8 cellular contexts compared by ENCODE assay signal in genomic region chr5:2752059-2752874, GRCh38. TPM values are rescaled to one million over a fixed set of nuclear protein-coding genes. Genes with fewer than 3 reads are reported as not detected.
DNase-seq lines count a peak whose midpoint lies in the region; ATAC-seq and TF ChIP-seq lines count a peak whose summit lies in the region.

No MANE protein-coding gene starts in this region.

- H3K4me1 ChIP-seq in esophagus squamous epithelium: peaks cover 12 to 83% (median 36%) of the 10 kb centered on the region in 3 donors
- no peaks in the 10 kb centered on the region for H3K4me1 ChIP-seq in CD8-positive, alpha-beta memory T cell (ENCODE audit: insufficient read depth, low read length)

- H3K27me3 Mint-ChIP-seq in osteocyte (ENCODE audit: unreplicated experiment): no peaks in the 10 kb centered on the region
- H3K27me3 Mint-ChIP-seq in CD8-positive, alpha-beta memory T cell: peaks cover 45 to 54% of the 10 kb centered on the region in 2 donors

- H3K4me3 ChIP-seq in esophagus squamous epithelium: peak overlapping the region; percentile 58 to 74 (median 68)
- H3K4me3 ChIP-seq in CD8-positive, alpha-beta memory T cell (ENCODE audit: low read length): no peak overlapping the region

- peak; percentile 67 for DNase-seq in Daoy (ENCODE audit: low read depth)
- peak; percentile 33 for DNase-seq in NCI-H345 (lab: John Stamatoyannopoulos, UW)
- DNase-seq in esophagus squamous epithelium (lab: John Stamatoyannopoulos, UW): no peak
- DNase-seq in osteocyte (ENCODE audit: extremely low spot score, unreplicated experiment): peak; percentile 88
- DNase-seq in CD8-positive, alpha-beta memory T cell: no peak
- DNase-seq in HK-2 (ENCODE audit: unreplicated experiment): no peak

- peak overlapping the region; percentile 82 for H3K4me3 Mint-ChIP-seq in osteocyte (ENCODE audit: unreplicated experiment)
- no peak overlapping the region for H3K4me3 Mint-ChIP-seq in CD8-positive, alpha-beta memory T cell

- TF ChIP-seq CTCF in esophagus squamous epithelium (IDR thresholded peaks at IDR 0.05): no peak
- no peak for TF ChIP-seq CTCF in osteocyte (IDR thresholded peaks at IDR 0.05)

- no peak for ATAC-seq in activated CD4-positive, CD25-positive, alpha-beta regulatory T cell treated with anti-CD3 and anti-CD28 coated beads, Interleukin-2, amount 50 U/mL, for 24 hours
- no peak for ATAC-seq in GM21717 (IDR thresholded peaks at IDR 0.05; ENCODE audit: unreplicated experiment)

- intact Hi-C loops in esophagus squamous epithelium (cut with DNase I): no loop called here

- H3K27ac ChIP-seq in esophagus squamous epithelium: peak overlapping the region; percentile 71 to 86 (median 85)
- H3K27ac ChIP-seq in CD8-positive, alpha-beta memory T cell (ENCODE audit: low read depth, low read length): no peak overlapping the region

- TF ChIP-seq POLR2A in esophagus squamous epithelium (IDR thresholded peaks at IDR 0.05): no peak

- H3K27me3 ChIP-seq in esophagus squamous epithelium: peaks cover 0 to 98% (median 18%) of the 10 kb centered on the region in 4 donors
- H3K27me3 ChIP-seq in CD8-positive, alpha-beta memory T cell (ENCODE audit: insufficient read depth, low read length, poor library complexity, severe bottlenecking): no peaks in the 10 kb centered on the region

- peaks cover 53% of the 10 kb centered on the region for H3K4me1 Mint-ChIP-seq in osteocyte (ENCODE audit: unreplicated experiment)
- H3K4me1 Mint-ChIP-seq in CD8-positive, alpha-beta memory T cell: peaks cover 4 to 12% (median 4%) of the 10 kb centered on the region in 3 donors

- CTCF ChIA-PET in CD8-positive, alpha-beta memory T cell (lab: Charles Lee): no interaction called here

- H3K36me3 ChIP-seq in esophagus squamous epithelium: peaks cover 0 to 16% (median 0%) of the 10 kb centered on the region in 3 donors
- H3K36me3 ChIP-seq in CD8-positive, alpha-beta memory T cell (ENCODE audit: insufficient read depth, low read length): no peaks in the 10 kb centered on the region

- H3K27ac Mint-ChIP-seq in osteocyte (ENCODE audit: unreplicated experiment): peak overlapping the region; percentile 90
- H3K27ac Mint-ChIP-seq in CD8-positive, alpha-beta memory T cell: no peak overlapping the region

- no peaks in the 10 kb centered on the region for H3K9me3 Mint-ChIP-seq in osteocyte (ENCODE audit: unreplicated experiment)
- H3K9me3 Mint-ChIP-seq in CD8-positive, alpha-beta memory T cell: peaks cover 0 to 22% (median 5%) of the 10 kb centered on the region in 5 donors

- no peaks in the 10 kb centered on the region for H3K9me3 ChIP-seq in esophagus squamous epithelium
- no peaks in the 10 kb centered on the region for H3K9me3 ChIP-seq in CD8-positive, alpha-beta memory T cell (ENCODE audit: low read length)

- 9 to 12% methylated on average over 9 to 19 of the region's 60 CpGs for WGBS in esophagus squamous epithelium, 2 donors

- peaks cover 9% of the 10 kb centered on the region for H3K36me3 Mint-ChIP-seq in osteocyte (ENCODE audit: unreplicated experiment)
- no peaks in the 10 kb centered on the region for H3K36me3 Mint-ChIP-seq in CD8-positive, alpha-beta memory T cell

- POLR2A ChIA-PET in CD8-positive, alpha-beta memory T cell (lab: Charles Lee): no interaction called here

RNA-seq across cellular contexts. Expression of gene IRX2, which starts 0.8 kb away (rescaled TPM):
- 7.8 and 10.3 TPM in 2 replicates for total RNA-seq in Daoy (2014; rRNA removed; shearing (Covaris generic))
- total RNA-seq in esophagus squamous epithelium (1 to 10 TPM; 5.0 to 7.6 (median 6.0) TPM), osteocyte (17.1 and 17.5 TPM in 2 replicates)
- not detected for total RNA-seq in CD8-positive, alpha-beta memory T cell
- not detected for polyA plus RNA-seq in CD8-positive, alpha-beta memory T cell

Comparison
In these comparisons a context has a peak if more than half of its experiments do, and no peak if none do; other contexts are left out.
1. DNase-seq: peak in Daoy (single experiment), NCI-H345 (single experiment) and osteocyte (single experiment); none in esophagus squamous epithelium (single experiment), CD8-positive, alpha-beta memory T cell (0 of 5) and HK-2 (single experiment).